ENCODE assay signal across 1 cellular context in genomic region chr16:78584213-78584860, GRCh38.
TF ChIP-seq lines count a peak whose summit lies in the region.

No MANE protein-coding gene starts in this region.

TF ChIP-seq in HepG2, 621 proteins besides CTCF, POLR2A, EP300 and RAD21 (continued from another document):
- TF ChIP-seq ZNF142 (CRISPR knock-in tag; IDR thresholded peaks at IDR 0.05) (no peak), ZNF276 (CRISPR knock-in tag; IDR thresholded peaks at IDR 0.05; ENCODE audit: low read depth) (no peak), CEBPB (IDR thresholded peaks at IDR 0.05; ENCODE audit: borderline replicate concordance, low read depth, low read length) (peak; percentile 93), ARID5B (CRISPR knock-in tag; IDR thresholded peaks at IDR 0.05) (no peak), ZNF776 (CRISPR knock-in tag; IDR thresholded peaks at IDR 0.05) (0 out of 2 replicates have a peak, but pooled peaks have one; percentile 29)
